In genomic region chr10:130236711-130237110, GRCh38 we compare ENCODE assay signal across 28 cellular contexts.
DNase-seq lines count a peak whose midpoint lies in the region; ATAC-seq, FAIRE-seq and TF ChIP-seq lines count a peak whose summit lies in the region.
"Had no signal": no experiment of that assay in that cellular context is flagged by ENCODE, and none has a peak within 500 bp of the region (broad histone marks: within the 10 kb centered on the region; RNA-seq: fewer than 3 reads in every experiment).

No MANE protein-coding gene starts in this region.

- WGBS in endodermal cell (ENCODE audit: insufficient coverage in 1 of 2, insufficient read length in 1 of 2), 2 experiments: 64% methylated on average over 1 of the region's 1 CpG; no CpG with 5 or more reads in 1 of the 2 experiments

- no peaks in the 10 kb centered on the region for H3K27me3 ChIP-seq in endodermal cell (ENCODE audit: control insufficient read depth, insufficient read depth, low read length, poor library complexity, severe bottlenecking)

- H3K27ac Mint-ChIP-seq in endodermal cell: no peak overlapping the region

- DNase-seq in activated CD8-positive, alpha-beta memory T cell treated with anti-CD3 and anti-CD28 coated beads for 24 hours: peak; percentile 24
- DNase-seq in activated CD8-positive, alpha-beta memory T cell treated with anti-CD3 and anti-CD28 coated beads, Interleukin-2, amount 50 U/mL, for 4 hours: no peak
- DNase-seq in endodermal cell (peak; percentile 25), posterior vena cava (ENCODE audit: low spot score) (peak; percentile 42), ureter (ENCODE audit: low spot score) (peak; percentile 38), AG08395 (ENCODE audit: low spot score) (no peak), urothelium cell line (ENCODE audit: low spot score) (no peak)
- DNase-seq: 8988T, ACHN, DMS153, DND-41, IMR-90, MM.1S, NCI-H1048, NCI-H1417, NCI-H1694, NCI-H2029 treated with DMSO at 0.1 percent for 48 hours, NCI-H2171, NCI-H226, NCI-H510A, NCI-H69, RPMI8226, SHP77 had no signal

- intact Hi-C loops in posterior vena cava (cut with DNase I): no loop called here

- H3K27me3 Mint-ChIP-seq in endodermal cell (ENCODE audit: insufficient read depth): no peaks in the 10 kb centered on the region

- no peak overlapping the region for H3K9ac ChIP-seq in endodermal cell (ENCODE audit: extremely low read depth, low read length, poor library complexity, severe bottlenecking)
- H3K9ac ChIP-seq: KMS-11 had no signal

- no peaks in the 10 kb centered on the region for H3K4me1 ChIP-seq in endodermal cell (ENCODE audit: control insufficient read depth, insufficient read depth, low read length)

- H3K9me3 Mint-ChIP-seq in endodermal cell: peaks cover 12% of the 10 kb centered on the region

- no peak for ATAC-seq in GM19328 (IDR thresholded peaks at IDR 0.05; ENCODE audit: unreplicated experiment)
- ATAC-seq: HCT116 had no signal

- H3K4me3 Mint-ChIP-seq in endodermal cell: no peak overlapping the region

- no peak overlapping the region for H3K4me3 ChIP-seq in endodermal cell (ENCODE audit: low read length)

- H3K27ac ChIP-seq in endodermal cell (ENCODE audit: low read depth, low read length): no peak overlapping the region
- H3K27ac ChIP-seq: KMS-11 had no signal

- no peak for TF ChIP-seq CTCF in endodermal cell (conservative IDR thresholded peaks at IDR 0.05)

- no peaks in the 10 kb centered on the region for H3K4me1 Mint-ChIP-seq in endodermal cell

- H3K36me3 Mint-ChIP-seq in endodermal cell (ENCODE audit: low read depth): no peaks in the 10 kb centered on the region

- FAIRE-seq in urothelium cell line (lab: Jason Lieb, UNC): no peak
- FAIRE-seq: GM12892, GM19239 had no signal

- no peaks in the 10 kb centered on the region for H3K36me3 ChIP-seq in endodermal cell (ENCODE audit: control insufficient read depth, insufficient read depth, low read length)

- H3K9me3 ChIP-seq in endodermal cell (ENCODE audit: control insufficient read depth, low read length): peaks cover 7% of the 10 kb centered on the region

Comparison
In these comparisons a context has a peak if more than half of its experiments do, and no peak if none do; other contexts are left out.
1. DNase-seq: peak in activated CD8-positive, alpha-beta memory T cell treated with anti-CD3 and anti-CD28 coated beads for 24 hours (single experiment), endodermal cell (single experiment), posterior vena cava (single experiment) and ureter (single experiment); none in activated CD8-positive, alpha-beta memory T cell treated with anti-CD3 and anti-CD28 coated beads, Interleukin-2, amount 50 U/mL, for 4 hours (single experiment), AG08395 (single experiment) and urothelium cell line (single experiment).